9 cellular contexts compared by ENCODE assay signal in genomic region chr19:55459950-55460657, GRCh38. TPM values are rescaled to one million over a fixed set of nuclear protein-coding genes. Genes with fewer than 3 reads are reported as not detected.
DNase-seq lines count a peak whose midpoint lies in the region; ATAC-seq, FAIRE-seq and TF ChIP-seq lines count a peak whose summit lies in the region.
"Had no signal": no experiment of that assay in that cellular context is flagged by ENCODE, and none has a peak within 500 bp of the region (broad histone marks: within the 10 kb centered on the region; RNA-seq: fewer than 3 reads in every experiment).

No MANE protein-coding gene starts in this region.

- H3K27me3 ChIP-seq in ACC112 (ENCODE audit: insufficient read depth, low read length) (no peaks in the 10 kb centered on the region), HUES48 (ENCODE audit: control insufficient read depth, insufficient read depth, low read length) (no peaks in the 10 kb centered on the region), K562 (ENCODE audit: control insufficient read depth in 2 of 2, insufficient read depth in 2 of 2, low read length in 2 of 2) (no peaks in the 10 kb centered on the region), mesendoderm (ENCODE audit: insufficient read depth, low read length, poor library complexity) (no peaks in the 10 kb centered on the region)

- H3K9me3 ChIP-seq in HUES48 (ENCODE audit: control insufficient read depth, insufficient read depth, low read length) (no peaks in the 10 kb centered on the region), K562 (replicated peaks; ENCODE audit: control insufficient read depth, insufficient read depth, low read depth, low read length) (no peaks in the 10 kb centered on the region)

- H3K27ac ChIP-seq in ACC112 (ENCODE audit: low read depth, low read length) (no peak overlapping the region), HUES48 (ENCODE audit: low read depth, low read length) (no peak overlapping the region), K562 (ENCODE audit: extremely low read depth, low read depth, low read length) (peak overlapping the region; percentile 55), mesendoderm (ENCODE audit: low read depth, low read length) (no peak overlapping the region)

- peak overlapping the region; percentile 42 for H3K56ac ChIP-seq in mesendoderm (ENCODE audit: low read length)

- intact Hi-C loops in K562 (cut with micrococcal nuclease): no loop called here

- POLR2A ChIA-PET in K562 (lab: Yijun Ruan, JAX): interaction anchor here (0.6 to 2.2 kb wide), 4 partner anchors 16 to 244 kb away, joined by 3 to 6 read pairs (median 4); partner anchors contain the start of gene ZNF628

- H3K79me2 ChIP-seq in ACC112 (ENCODE audit: control insufficient read depth, insufficient read depth, low read length, unreplicated experiment) (no peaks in the 10 kb centered on the region), K562 (ENCODE audit: control insufficient read depth, insufficient read depth, low read length) (peaks cover 43% of the 10 kb centered on the region), mesendoderm (ENCODE audit: control insufficient read depth, insufficient read depth, low read length) (no peaks in the 10 kb centered on the region)

- H2BK15ac ChIP-seq in mesendoderm (replicated peaks; ENCODE audit: low read depth): no peak overlapping the region

- BruUV-seq in K562 (replicated peaks; lab: Mats Ljungman, UMichigan): TSS peak; percentile 72

- H2AK5ac ChIP-seq in mesendoderm (ENCODE audit: low read length): no peak overlapping the region

- H2BK5ac ChIP-seq in mesendoderm (ENCODE audit: low read length): no peak overlapping the region

- no peak overlapping the region for H4K8ac ChIP-seq in mesendoderm (ENCODE audit: low read depth, low read length)

- H3K18ac ChIP-seq in mesendoderm (ENCODE audit: low read length): no peak overlapping the region

- H3K9ac ChIP-seq in HUES48 (ENCODE audit: low read depth, low read length) (no peak overlapping the region), K562 (ENCODE audit: insufficient read depth in 1 of 2, low read depth in 2 of 2, low read length in 2 of 2) (peak overlapping the region; percentile 56 to 87; a peak in 3 of 4 replicates), mesendoderm (ENCODE audit: low read length) (no peak overlapping the region)

- no peak overlapping the region for H4K5ac ChIP-seq in mesendoderm (ENCODE audit: low read length)

- peaks cover 7% of the 10 kb centered on the region for H3K4me1 ChIP-seq in ACC112 (ENCODE audit: control insufficient read depth, insufficient read depth, low read length, unreplicated experiment)
- peaks cover 24% of the 10 kb centered on the region for H3K4me1 ChIP-seq in HUES48 (ENCODE audit: control insufficient read depth, insufficient read depth, low read length)
- peaks cover 21 to 71% of the 10 kb centered on the region in 2 experiments for H3K4me1 ChIP-seq in K562 (replicated peaks in 1 of 2; ENCODE audit: control insufficient read depth in 2 of 2, insufficient read depth in 2 of 2, low read length in 2 of 2)
- H3K4me1 ChIP-seq in mesendoderm (ENCODE audit: control insufficient read depth, low read depth, low read length): no peaks in the 10 kb centered on the region

- 12% methylated on average over 16 of the region's 16 CpGs for WGBS in K562 (ENCODE audit: insufficient coverage, low coverage, missing lambda C conversion rate)
- no CpG with 5 or more reads among the region's 16 CpGs for WGBS in mesendoderm (ENCODE audit: extremely low coverage, insufficient coverage, low lambda C conversion rate)

- DNase-seq in K562 (ENCODE audit: extremely low read depth in 1 of 4, low spot score in 3 of 4) (peak in 1 of 4 experiments; percentile 47), mesendoderm (no peak), NCI-H1048 (lab: John Stamatoyannopoulos, UW) (no peak), SKM-1 treated with dmso at 0.1 percent for 144 hours (lab: John Stamatoyannopoulos, UW; ENCODE audit: unreplicated experiment) (no peak)

- in situ Hi-C loops in K562 (cut with MboI): no loop called here

- H3K9me1 ChIP-seq in K562 (ENCODE audit: control insufficient read depth, insufficient read depth, low read length): no peaks in the 10 kb centered on the region

- H3K4ac ChIP-seq in mesendoderm (ENCODE audit: low read depth, low read length): no peak overlapping the region

- no peak overlapping the region for H2AFZ ChIP-seq in ACC112 (ENCODE audit: low read length, unreplicated experiment)
- H2AFZ ChIP-seq in K562 (ENCODE audit: low read depth, low read length): no peak overlapping the region; the same call in 1 of the 2 replicates

- no peaks in the 10 kb centered on the region for H4K20me1 ChIP-seq in K562 (replicated peaks; ENCODE audit: control insufficient read depth, insufficient read depth, low read length)

- H3K79me1 ChIP-seq in mesendoderm (ENCODE audit: low read length): no peaks in the 10 kb centered on the region

- H2BK120ac ChIP-seq in mesendoderm (ENCODE audit: low read depth, low read length): no peak overlapping the region

- TF ChIP-seq RAD21 in K562 (CRISPR knock-in tag; conservative IDR thresholded peaks at IDR 0.05 in 1 of 2, IDR thresholded peaks at IDR 0.05 in 1 of 2): no peak

- CTCF ChIA-PET in K562 (lab: Yijun Ruan, JAX; ENCODE audit: low intra/inter-chr PET ratio): no interaction called here

- no peak overlapping the region for H3K23ac ChIP-seq in mesendoderm (ENCODE audit: low read length)

- peak; percentile 66 for FAIRE-seq in K562 (lab: Jason Lieb, UNC)
- FAIRE-seq: bronchial epithelial cell had no signal

- H3K4me2 ChIP-seq in K562 (ENCODE audit: insufficient read depth, low read length) (peak overlapping the region; percentile 87), mesendoderm (ENCODE audit: low read length) (no peak overlapping the region)

- no peak for TF ChIP-seq EP300 in K562 (IDR thresholded peaks at IDR 0.05; ENCODE audit: low read length)

- TF ChIP-seq CTCF in K562 (IDR thresholded peaks at IDR 0.05 in 2 of 3, conservative IDR thresholded peaks at IDR 0.05 in 1 of 3; ENCODE audit: insufficient read depth in 2 of 3, low read depth in 1 of 3, low read length in 3 of 3): no peak

- H3K4me3 ChIP-seq in ACC112 (ENCODE audit: low read depth, low read length): peak overlapping the region; percentile 93
- H3K4me3 ChIP-seq in HUES48 (ENCODE audit: low read depth, low read length): peak overlapping the region; percentile 79
- H3K4me3 ChIP-seq in K562: peak overlapping the region; percentile 81
- no peak overlapping the region for H3K4me3 ChIP-seq in mesendoderm (ENCODE audit: low read length)

- no peak for TF ChIP-seq POLR2A in K562 (conservative IDR thresholded peaks at IDR 0.05)

- no peak for ATAC-seq in K562
- no peak for ATAC-seq in HG03378 (IDR thresholded peaks at IDR 0.05; ENCODE audit: unreplicated experiment)
- no peak for ATAC-seq in HG02938 (IDR thresholded peaks at IDR 0.05; ENCODE audit: unreplicated experiment)

- no peaks in the 10 kb centered on the region for H3K36me3 ChIP-seq in ACC112 (ENCODE audit: insufficient read depth, low read length)
- H3K36me3 ChIP-seq in HUES48 (ENCODE audit: control insufficient read depth, insufficient read depth, low read length): peaks cover 12% of the 10 kb centered on the region; the same call in 1 of the 2 replicates
- peaks cover 30% of the 10 kb centered on the region; the same call in 2 of the 3 replicates for H3K36me3 ChIP-seq in K562 (ENCODE audit: control insufficient read depth, insufficient read depth, low read length)
- H3K36me3 ChIP-seq in mesendoderm (ENCODE audit: control insufficient read depth, insufficient read depth, low read length): no peaks in the 10 kb centered on the region

RNA-seq across cellular contexts. Expression of gene ISOC2, which starts 1.3 kb away (rescaled TPM):
- 20.9 and 73.4 TPM in 2 replicates for total RNA-seq in K562 (2011; cell fraction: chromatin; rRNA removed; ENCODE audit: low replicate concordance)
- total RNA-seq in K562 (2011; cell fraction: nucleolus; rRNA removed): 94.4 and 96.2 TPM in 2 replicates
- total RNA-seq in K562 (2011; cell fraction: nucleoplasm; rRNA removed): 62.6 and 89.3 TPM in 2 replicates
- total RNA-seq in K562 (2014; rRNA removed): 229 and 491 TPM in 2 replicates
- total RNA-seq in K562 (2014; rRNA removed; fragmentation: Illumina TruSeq; extraction: Trizol): 16.7 and 26.3 TPM in 2 replicates
- total RNA-seq in K562 (2015; rRNA removed; fragmentation: Illumina TruSeq; extraction: Trizol): 99.3 and 105 TPM in 2 replicates
- 135 and 150 TPM in 2 replicates for total RNA-seq in K562 (2021)
- polyA plus RNA-seq in K562 (2011; rRNA removed): 58.3 and 94.6 TPM in 2 replicates
- polyA plus RNA-seq in K562 (2011; cell fraction: cytosol; rRNA removed): 109 and 317 TPM in 2 replicates
- 145 and 201 TPM in 2 replicates for polyA plus RNA-seq in K562 (2011; cell fraction: nucleus; rRNA removed)
- 123 and 126 TPM in 2 replicates for polyA plus RNA-seq in K562 (2012)
- 52.8 and 117 TPM in 2 replicates for polyA plus RNA-seq in K562 (2014; fragmentation: Illumina TruSeq; extraction: Trizol)
- 1 to 10 TPM; 1.2 to 6.2 TPM for polyA plus RNA-seq in K562 (2014; fragmentation: Nextera tagmentation; extraction: Ambion mirVana)
- polyA plus RNA-seq in K562 (2014; rRNA removed): 172 and 196 TPM in 2 replicates
- 13.9 and 17.6 TPM in 2 replicates for polyA minus RNA-seq in K562 (2011; rRNA and poly(A)+ RNA removed)
- polyA minus RNA-seq in K562 (2011; cell fraction: cytosol; rRNA and poly(A)+ RNA removed): 48.0 and 65.9 TPM in 2 replicates
- 45.9 and 53.4 TPM in 2 replicates for polyA minus RNA-seq in K562 (2011; cell fraction: nucleus; rRNA and poly(A)+ RNA removed)
- 16.5 TPM for polyA plus RNA-seq in mesendoderm (2013, experiment 1 of 2)
- 16.9 TPM for polyA plus RNA-seq in mesendoderm (2013, experiment 2 of 2)

RNA-seq across cellular contexts. Expression of gene C19orf85, which starts 4.4 kb away (rescaled TPM):
- not detected in 2 replicates for total RNA-seq in K562 (2011; cell fraction: chromatin; rRNA removed; ENCODE audit: low replicate concordance)
- not detected in 2 replicates for total RNA-seq in K562 (2011; cell fraction: nucleolus; rRNA removed)
- total RNA-seq in K562 (2011; cell fraction: nucleoplasm; rRNA removed): not detected in 2 replicates
- total RNA-seq in K562 (2014; rRNA removed) (not detected in 2 replicates), K562 (2014; rRNA removed; fragmentation: Illumina TruSeq; extraction: Trizol) (not detected in 2 replicates), K562 (2015; rRNA removed; fragmentation: Illumina TruSeq; extraction: Trizol) (not detected in 2 replicates), K562 (2021) (not detected in 2 replicates)
- polyA plus RNA-seq in K562 (2011; rRNA removed) (not detected in 2 replicates), K562 (2014; fragmentation: Illumina TruSeq; extraction: Trizol) (not detected in 2 replicates), K562 (2014; fragmentation: Nextera tagmentation; extraction: Ambion mirVana) (not detected), K562 (2014; rRNA removed) (not detected in 2 replicates)
- polyA plus RNA-seq in K562 (2011; cell fraction: cytosol; rRNA removed): not detected in 2 replicates
- not detected in 2 replicates for polyA plus RNA-seq in K562 (2011; cell fraction: nucleus; rRNA removed)
- polyA plus RNA-seq in K562 (2012): not detected in 2 replicates
- not detected in 2 replicates for polyA minus RNA-seq in K562 (2011; rRNA and poly(A)+ RNA removed)
- polyA minus RNA-seq in K562 (2011; cell fraction: cytosol; rRNA and poly(A)+ RNA removed): not detected in 2 replicates
- polyA minus RNA-seq in K562 (2011; cell fraction: nucleus; rRNA and poly(A)+ RNA removed): not detected in 2 replicates
- polyA plus RNA-seq in mesendoderm (2013, experiment 1 of 2): 0.20 TPM
- polyA plus RNA-seq in mesendoderm (2013, experiment 2 of 2): 0.15 TPM
- total RNA-seq: bronchial epithelial cell had no signal

RNA-seq across cellular contexts. Expression of gene ZNF628, which starts 16.3 kb away (rescaled TPM):
- total RNA-seq in K562 (2011; cell fraction: chromatin; rRNA removed; ENCODE audit: low replicate concordance): 2.3 and 4.5 TPM in 2 replicates
- total RNA-seq in K562 (2011; cell fraction: nucleolus; rRNA removed): 5.5 and 6.2 TPM in 2 replicates
- total RNA-seq in K562 (2011; cell fraction: nucleoplasm; rRNA removed): 2.3 and 2.4 TPM in 2 replicates
- 3.7 and 5.7 TPM in 2 replicates for total RNA-seq in K562 (2014; rRNA removed)
- not detected in 2 replicates for total RNA-seq in K562 (2014; rRNA removed; fragmentation: Illumina TruSeq; extraction: Trizol)
- total RNA-seq in K562 (2015; rRNA removed; fragmentation: Illumina TruSeq; extraction: Trizol): 0.76 and 1.5 TPM in 2 replicates
- 12.9 and 13.6 TPM in 2 replicates for total RNA-seq in K562 (2021)
- 0.18 and 0.37 TPM in 2 replicates for polyA plus RNA-seq in K562 (2011; rRNA removed)
- 0.28 and 1.3 TPM in 2 replicates for polyA plus RNA-seq in K562 (2011; cell fraction: cytosol; rRNA removed)
- 1.6 and 3.0 TPM in 2 replicates for polyA plus RNA-seq in K562 (2011; cell fraction: nucleus; rRNA removed)
- polyA plus RNA-seq in K562 (2012): 6.5 and 9.2 TPM in 2 replicates
- polyA plus RNA-seq in K562 (2014; fragmentation: Illumina TruSeq; extraction: Trizol): 0.13 and 1.1 TPM in 2 replicates
- not detected for polyA plus RNA-seq in K562 (2014; fragmentation: Nextera tagmentation; extraction: Ambion mirVana)
- polyA plus RNA-seq in K562 (2014; rRNA removed): 3.7 and 6.4 TPM in 2 replicates
- 0.18 and 0.21 TPM in 2 replicates for polyA minus RNA-seq in K562 (2011; rRNA and poly(A)+ RNA removed)
- 3.8 and 5.5 TPM in 2 replicates for polyA minus RNA-seq in K562 (2011; cell fraction: cytosol; rRNA and poly(A)+ RNA removed)
- polyA minus RNA-seq in K562 (2011; cell fraction: nucleus; rRNA and poly(A)+ RNA removed): 1.9 and 2.0 TPM in 2 replicates
- polyA plus RNA-seq in mesendoderm (2013, experiment 1 of 2): 7.8 TPM
- polyA plus RNA-seq in mesendoderm (2013, experiment 2 of 2): 8.9 TPM

RNA-seq across cellular contexts. Expression of gene SHISA7, which starts 17.0 kb away (rescaled TPM):
- total RNA-seq in K562 (2011; cell fraction: chromatin; rRNA removed; ENCODE audit: low replicate concordance): 0.63 and 0.81 TPM in 2 replicates
- total RNA-seq in K562 (2011; cell fraction: nucleolus; rRNA removed): 0.33 and 0.39 TPM in 2 replicates
- 0.29 and 0.38 TPM in 2 replicates for total RNA-seq in K562 (2011; cell fraction: nucleoplasm; rRNA removed)
- total RNA-seq in K562 (2014; rRNA removed) (0.05 and 0.08 TPM in 2 replicates), K562 (2014; rRNA removed; fragmentation: Illumina TruSeq; extraction: Trizol) (0.04 and 0.13 TPM in 2 replicates), K562 (2015; rRNA removed; fragmentation: Illumina TruSeq; extraction: Trizol) (0.07 and 0.08 TPM in 2 replicates), K562 (2021) (0.34 and 0.40 TPM in 2 replicates)
- polyA plus RNA-seq in K562 (2011; rRNA removed) (0.04 and 0.07 TPM in 2 replicates), K562 (2014; fragmentation: Illumina TruSeq; extraction: Trizol) (0.36 TPM in 2 replicates), K562 (2014; fragmentation: Nextera tagmentation; extraction: Ambion mirVana) (under 1 TPM; 0.01 to 0.03 TPM), K562 (2014; rRNA removed) (0.08 and 0.18 TPM in 2 replicates)
- polyA plus RNA-seq in K562 (2011; cell fraction: cytosol; rRNA removed): 0.12 and 0.16 TPM in 2 replicates
- 0.15 and 0.51 TPM in 2 replicates for polyA plus RNA-seq in K562 (2011; cell fraction: nucleus; rRNA removed)
- polyA plus RNA-seq in K562 (2012): 0.23 and 0.33 TPM in 2 replicates
- polyA minus RNA-seq in K562 (2011; rRNA and poly(A)+ RNA removed): 0.12 and 0.18 TPM in 2 replicates
- polyA minus RNA-seq in K562 (2011; cell fraction: cytosol; rRNA and poly(A)+ RNA removed): 0.29 TPM in 1 of 2 replicates, not detected in the other
- polyA minus RNA-seq in K562 (2011; cell fraction: nucleus; rRNA and poly(A)+ RNA removed): 0.11 and 0.27 TPM in 2 replicates
- polyA plus RNA-seq in mesendoderm (2013, experiment 1 of 2): 0.06 TPM
- polyA plus RNA-seq in mesendoderm (2013, experiment 2 of 2): 0.04 TPM
- total RNA-seq: bronchial epithelial cell had no signal

RNA-seq across cellular contexts. Expression of gene NAT14, which starts 24.9 kb away (rescaled TPM):
- 27.4 and 88.5 TPM in 2 replicates for total RNA-seq in K562 (2011; cell fraction: chromatin; rRNA removed; ENCODE audit: low replicate concordance)
- total RNA-seq in K562 (2011; cell fraction: nucleolus; rRNA removed): 74.0 and 77.5 TPM in 2 replicates
- total RNA-seq in K562 (2011; cell fraction: nucleoplasm; rRNA removed): 51.5 and 61.8 TPM in 2 replicates
- total RNA-seq in K562 (2014; rRNA removed) (43.8 and 46.5 TPM in 2 replicates), K562 (2014; rRNA removed; fragmentation: Illumina TruSeq; extraction: Trizol) (14.4 and 21.6 TPM in 2 replicates), K562 (2015; rRNA removed; fragmentation: Illumina TruSeq; extraction: Trizol) (25.3 and 25.7 TPM in 2 replicates), K562 (2021) (70.6 and 77.0 TPM in 2 replicates)
- polyA plus RNA-seq in K562 (2011; rRNA removed) (30.3 and 44.3 TPM in 2 replicates), K562 (2014; fragmentation: Illumina TruSeq; extraction: Trizol) (26.7 and 33.2 TPM in 2 replicates), K562 (2014; fragmentation: Nextera tagmentation; extraction: Ambion mirVana) (1 to 10 TPM; 2.4 to 4.6 TPM), K562 (2014; rRNA removed) (61.7 and 62.8 TPM in 2 replicates)
- 45.6 and 55.9 TPM in 2 replicates for polyA plus RNA-seq in K562 (2011; cell fraction: cytosol; rRNA removed)
- 148 and 191 TPM in 2 replicates for polyA plus RNA-seq in K562 (2011; cell fraction: nucleus; rRNA removed)
- 56.6 and 78.2 TPM in 2 replicates for polyA plus RNA-seq in K562 (2012)
- polyA minus RNA-seq in K562 (2011; rRNA and poly(A)+ RNA removed): 4.2 and 4.8 TPM in 2 replicates
- polyA minus RNA-seq in K562 (2011; cell fraction: cytosol; rRNA and poly(A)+ RNA removed): 11.3 and 12.9 TPM in 2 replicates
- 12.3 and 16.9 TPM in 2 replicates for polyA minus RNA-seq in K562 (2011; cell fraction: nucleus; rRNA and poly(A)+ RNA removed)
- 23.8 TPM for polyA plus RNA-seq in mesendoderm (2013, experiment 1 of 2)
- 26.3 TPM for polyA plus RNA-seq in mesendoderm (2013, experiment 2 of 2)

Comparison
In these comparisons a context has a peak if more than half of its experiments do, and no peak if none do; other contexts are left out.
1. H3K9ac ChIP-seq: peak in K562 (2 of 2); none in HUES48 (single experiment) and mesendoderm (single experiment).